ENCODE assay signal across 25 cellular contexts in genomic region chr17:16504974-16505373, GRCh38. TPM values are rescaled to one million over a fixed set of nuclear protein-coding genes. Genes with fewer than 3 reads are reported as not detected.
"Had no signal": no experiment of that assay in that cellular context is flagged by ENCODE, and none has a peak within 500 bp of the region (broad histone marks: within the 10 kb centered on the region; RNA-seq: fewer than 3 reads in every experiment).

No MANE protein-coding gene starts in this region.

- H3K4me1 ChIP-seq: heart right ventricle, left lung, pancreas, psoas muscle, right atrium auricular region, right lobe of liver, upper lobe of right lung had no signal

- DNase-seq: heart right ventricle; hippocampal formation; kidney glomerular epithelial cell; left cardiac atrium; left lung; mesendoderm; naive thymus-derived CD8-positive, alpha-beta T cell; nucleus accumbens; pancreas; psoas muscle; right lobe of liver; stimulated activated CD4-positive, alpha-beta T cell treated with anti-CD3 and anti-CD28 coated beads, Interleukin-12 subunit alpha, Interleukin-12 subunit beta, amount 100 ng/mL, for 4 hours; stimulated activated CD4-positive, alpha-beta T cell treated with anti-CD3 and anti-CD28 coated beads, Interleukin-15, amount 100 ng/mL, for 24 hours; stimulated activated CD4-positive, alpha-beta T cell treated with anti-CD3 and anti-CD28 coated beads, Interleukin-2, amount 100 ng/mL, for 24 hours; stimulated activated CD4-positive, alpha-beta T cell treated with anti-CD3 and anti-CD28 coated beads, Interleukin-4, amount 100 ng/mL, for 1 hour; stimulated activated naive B cell treated with anti-CD40 and anti-IgM and Interleukin-4, amounts not matched to agents 10 μg/mL and 1 μg/mL and 100 μg/mL, for 72 hours; stimulated activated naive CD8-positive, alpha-beta T cell treated with anti-CD3 and anti-CD28 coated beads, Interleukin-15, Interleukin-2, amounts not matched to agents 100 U/mL and 50 U/mL, for 24 hours; stomach; testis; upper lobe of right lung had no signal

- ATAC-seq: heart right ventricle; left cardiac atrium; left lung; naive thymus-derived CD8-positive, alpha-beta T cell; psoas muscle; right lobe of liver; stimulated activated naive B cell treated with anti-CD40 and anti-IgM and Interleukin-4, amounts not matched to agents 10 μg/mL and 1 μg/mL and 100 μg/mL, for 72 hours; stimulated activated naive CD8-positive, alpha-beta T cell treated with anti-CD3 and anti-CD28 coated beads, Interleukin-15, Interleukin-2, amounts not matched to agents 100 U/mL and 50 U/mL, for 24 hours; upper lobe of right lung had no signal

- H3K27me3 ChIP-seq: heart right ventricle, left lung, pancreas, right atrium auricular region, right lobe of liver, stomach, testis, thyroid gland, upper lobe of right lung had no signal

- H3K36me3 ChIP-seq: heart right ventricle, left lung, pancreas, right atrium auricular region, right lobe of liver, stomach, thyroid gland, upper lobe of right lung had no signal

- H3K9me3 ChIP-seq: heart right ventricle, left lung, pancreas, psoas muscle, right atrium auricular region, right lobe of liver, stomach, testis, thyroid gland, upper lobe of right lung had no signal

- H3K27ac ChIP-seq: heart right ventricle, left lung, pancreas, psoas muscle, right atrium auricular region, right lobe of liver, testis, thyroid gland, upper lobe of right lung had no signal

- H3K4me3 ChIP-seq: heart right ventricle, left lung, lung, pancreas, psoas muscle, right atrium auricular region, right lobe of liver, stomach, testis, thyroid gland, upper lobe of right lung had no signal

- FAIRE-seq: keratinocyte, pancreas, urothelium cell line had no signal

RNA-seq across cellular contexts. Expression of gene LRRC75A, which starts 13.0 kb away (rescaled TPM):
- polyA plus RNA-seq: keratinocyte had no signal
